In the genomic region with DNA sequence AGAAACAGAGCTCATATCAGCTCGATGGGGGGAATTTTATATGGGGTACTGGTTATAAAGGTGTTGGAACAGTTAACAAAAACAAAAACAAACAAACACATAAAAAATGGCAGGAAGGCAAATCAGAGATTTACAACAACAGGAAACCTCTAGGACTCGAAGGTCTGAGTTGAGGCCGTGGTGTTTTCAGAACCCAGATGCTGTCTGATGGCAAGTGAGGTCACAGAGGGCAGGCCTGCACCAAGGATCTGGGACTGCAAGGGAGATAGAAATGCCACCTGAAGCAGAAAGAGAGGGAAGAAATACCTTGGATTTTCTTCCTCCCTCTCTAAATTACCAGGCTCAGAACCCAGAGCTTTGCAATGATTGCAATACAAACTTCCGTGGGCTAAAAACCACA, we compare ENCODE assay signal across 20 cellular contexts.
DNase-seq lines count a peak whose midpoint lies in the region; ATAC-seq, FAIRE-seq and TF ChIP-seq lines count a peak whose summit lies in the region.
"Had no signal": no experiment of that assay in that cellular context is flagged by ENCODE, and none has a peak within 500 bp of the region (broad histone marks: within the 10 kb centered on the region; RNA-seq: fewer than 3 reads in every experiment).

No MANE protein-coding gene starts in this region.

- peaks cover 51 to 63% of the 10 kb centered on the region in 2 donors for H3K4me1 Mint-ChIP-seq in stimulated activated naive B cell treated with anti-CD40 and anti-IgM and Interleukin-4, amounts not matched to agents 10 μg/mL and 1 μg/mL and 100 μg/mL, for 72 hours

- H3K27me3 Mint-ChIP-seq in stimulated activated naive B cell treated with anti-CD40 and anti-IgM and Interleukin-4, amounts not matched to agents 10 μg/mL and 1 μg/mL and 100 μg/mL, for 72 hours = peaks cover 0 to under 1% of the 10 kb centered on the region in 2 donors
- H3K27me3 Mint-ChIP-seq: activated naive CD8-positive, alpha-beta T cell treated with anti-CD3 and anti-CD28 coated beads, Interleukin-2, amount 50 U/mL, for 24 hours had no signal

- H3K4me3 Mint-ChIP-seq in stimulated activated naive B cell treated with anti-CD40 and anti-IgM and Interleukin-4, amounts not matched to agents 10 μg/mL and 1 μg/mL and 100 μg/mL, for 72 hours = peak overlapping the region in 1 of 2 donors; percentile 39
- H3K4me3 Mint-ChIP-seq: activated naive CD8-positive, alpha-beta T cell treated with anti-CD3 and anti-CD28 coated beads, Interleukin-2, amount 50 U/mL, for 24 hours; activated T-helper 1 cell treated with anti-CD3 and anti-CD28 coated beads, Interleukin-12 subunit alpha, Interleukin-12 subunit beta, Interleukin-2, Interleukin-4 antibody, amounts not matched to agents 30 ng/mL and 10 ng/mL and 1 ng/mL, durations not matched to agents 14 hours and 24 hours and 36 hours had no signal

- peak; percentile 12 for DNase-seq in GM19238 (ENCODE audit: insufficient read length, low spot score)
- no peak for DNase-seq in stimulated activated naive B cell treated with anti-CD40 and anti-IgM and Interleukin-4, amounts not matched to agents 10 μg/mL and 1 μg/mL and 100 μg/mL, for 72 hours
- no peak for DNase-seq in NCI-H2227 (lab: John Stamatoyannopoulos, UW; ENCODE audit: unreplicated experiment)
- no peak for DNase-seq in GM12892 (ENCODE audit: insufficient read length)
- DNase-seq: activated CD4-positive, alpha-beta T cell treated with anti-CD3 and anti-CD28 coated beads, Interleukin-2, amount 50 U/mL, for 48 hours; activated naive CD8-positive, alpha-beta T cell treated with anti-CD3 and anti-CD28 coated beads, Interleukin-2, amount 50 U/mL, for 24 hours; BE2C; DMS 273 treated with DMSO at 0.1 percent for 48 hours; dorsolateral prefrontal cortex; NCI-H1436 treated with DMSO at 0.1 percent for 48 hours; NCI-H446; right cardiac atrium; substantia nigra had no signal

- FAIRE-seq in GM12892 (lab: Jason Lieb, UNC) = no peak
- FAIRE-seq: bronchial epithelial cell, H1, keratinocyte had no signal

- H3K27ac Mint-ChIP-seq in stimulated activated naive B cell treated with anti-CD40 and anti-IgM and Interleukin-4, amounts not matched to agents 10 μg/mL and 1 μg/mL and 100 μg/mL, for 72 hours = no peak overlapping the region
- H3K27ac Mint-ChIP-seq: activated naive CD8-positive, alpha-beta T cell treated with anti-CD3 and anti-CD28 coated beads, Interleukin-2, amount 50 U/mL, for 24 hours; activated T-helper 1 cell treated with anti-CD3 and anti-CD28 coated beads, Interleukin-12 subunit alpha, Interleukin-12 subunit beta, Interleukin-2, Interleukin-4 antibody, amounts not matched to agents 30 ng/mL and 10 ng/mL and 1 ng/mL, durations not matched to agents 14 hours and 24 hours and 36 hours had no signal

- H3K9me3 Mint-ChIP-seq in stimulated activated naive B cell treated with anti-CD40 and anti-IgM and Interleukin-4, amounts not matched to agents 10 μg/mL and 1 μg/mL and 100 μg/mL, for 72 hours = peaks cover 0 to 2% of the 10 kb centered on the region in 2 donors
- H3K9me3 Mint-ChIP-seq: activated naive CD8-positive, alpha-beta T cell treated with anti-CD3 and anti-CD28 coated beads, Interleukin-2, amount 50 U/mL, for 24 hours; activated T-helper 1 cell treated with anti-CD3 and anti-CD28 coated beads, Interleukin-12 subunit alpha, Interleukin-12 subunit beta, Interleukin-2, Interleukin-4 antibody, amounts not matched to agents 30 ng/mL and 10 ng/mL and 1 ng/mL, durations not matched to agents 14 hours and 24 hours and 36 hours had no signal

- TF ChIP-seq POLR2A in GM12892 (IDR thresholded peaks at IDR 0.05; ENCODE audit: low read depth, low read length) = no peak

- ATAC-seq in HG02623 (IDR thresholded peaks at IDR 0.05; ENCODE audit: unreplicated experiment) (peak; percentile 43), HG03521 (IDR thresholded peaks at IDR 0.05; ENCODE audit: unreplicated experiment) (peak; percentile 30), GM19035 (IDR thresholded peaks at IDR 0.05; ENCODE audit: unreplicated experiment) (no peak)
- peak; percentile 39 to 45 for ATAC-seq in stimulated activated naive B cell treated with anti-CD40 and anti-IgM and Interleukin-4, amounts not matched to agents 10 μg/mL and 1 μg/mL and 100 μg/mL, for 72 hours (replicated peaks)
- ATAC-seq: activated naive CD8-positive, alpha-beta T cell treated with anti-CD3 and anti-CD28 coated beads, Interleukin-2, amount 50 U/mL, for 24 hours; right cardiac atrium had no signal

- no peaks in the 10 kb centered on the region for H3K36me3 Mint-ChIP-seq in stimulated activated naive B cell treated with anti-CD40 and anti-IgM and Interleukin-4, amounts not matched to agents 10 μg/mL and 1 μg/mL and 100 μg/mL, for 72 hours
